8 cellular contexts compared by ENCODE assay signal in genomic region chr4:153207561-153207960, GRCh38. TPM values are rescaled to one million over a fixed set of nuclear protein-coding genes. Genes with fewer than 3 reads are reported as not detected.
DNase-seq lines count a peak whose midpoint lies in the region; ATAC-seq, FAIRE-seq and TF ChIP-seq lines count a peak whose summit lies in the region.

No MANE protein-coding gene starts in this region.

- peaks cover 5% of the 10 kb centered on the region for H3K27me3 Mint-ChIP-seq in brain

- H3K9me3 ChIP-seq in transverse colon = no peaks in the 10 kb centered on the region

- peaks cover 0 to 8% (median 0%) of the 10 kb centered on the region in 5 experiments for H3K9me3 Mint-ChIP-seq in brain

- TF ChIP-seq POLR2A in transverse colon (IDR thresholded peaks at IDR 0.05) = no peak

- DNase-seq in NCI-H1092 treated with DMSO at 0.1 percent for 48 hours (lab: John Stamatoyannopoulos, UW) (peak; percentile 3), NCI-H1092 (lab: John Stamatoyannopoulos, UW) (no peak), transverse colon (peak; percentile 70)

- peak overlapping the region; percentile 59 to 94 (median 90) for H3K27ac Mint-ChIP-seq in brain

- peaks cover 89% of the 10 kb centered on the region for H3K4me1 Mint-ChIP-seq in brain

- H3K4me1 ChIP-seq in transverse colon = peaks cover 0 to 36% (median 18%) of the 10 kb centered on the region in 4 donors

- in situ Hi-C loops in transverse colon (cut with MboI; ENCODE audit: low pct_ligation_motif_present in 1 of 4, low pct_unique_long_range_greater_than_20kb in 1 of 4, low sequenced_read_pairs in 3 of 4) = no loop called here

- WGBS in transverse colon (ENCODE audit: low coverage in 1 of 2), 2 donors = 27% methylated on average over 7 of the region's 7 CpGs; no CpG with 5 or more reads in 1 of the 2 donors

- ATAC-seq in GM18909 (IDR thresholded peaks at IDR 0.05; ENCODE audit: poor library complexity, unreplicated experiment) = no peak
- no peak for ATAC-seq in HG03196 (IDR thresholded peaks at IDR 0.05; ENCODE audit: unreplicated experiment)
- ATAC-seq in HG03521 (IDR thresholded peaks at IDR 0.05; ENCODE audit: unreplicated experiment) = no peak

- intact Hi-C loops in transverse colon (cut with DNase I; ENCODE audit: low total_unique reads) = no loop called here

- peak overlapping the region; percentile 31 to 88 (median 87) for H3K4me3 Mint-ChIP-seq in brain

- H3K27ac ChIP-seq in transverse colon = peak overlapping the region; percentile 76 to 88 (median 84)

- peak; percentile 83 for FAIRE-seq in islet of Langerhans (lab: Jason Lieb, UNC)

- no peaks in the 10 kb centered on the region for H3K36me3 ChIP-seq in transverse colon

- peaks cover 10% of the 10 kb centered on the region for H3K36me3 Mint-ChIP-seq in brain

- no peak for TF ChIP-seq EP300 in transverse colon (IDR thresholded peaks at IDR 0.05; ENCODE audit: low read depth)

- TF ChIP-seq CTCF in brain (conservative IDR thresholded peaks at IDR 0.05) (peak; percentile 43 to 45), transverse colon (IDR thresholded peaks at IDR 0.05) (peak; percentile 55 to 74 (median 60))

- H3K4me3 ChIP-seq in transverse colon = peak overlapping the region in 1 of 4 donors; percentile 49

- no peaks in the 10 kb centered on the region for H3K27me3 ChIP-seq in transverse colon

RNA-seq across cellular contexts. Expression of gene TRIM2, which starts 3.3 kb away (rescaled TPM):
- polyA plus RNA-seq in brain (ENCODE audit: insufficient read depth, low read depth, low replicate concordance) = 17.8 TPM
- 100 to 1,000 TPM in 2 of 4 donors, 10 to 100 TPM in 2; 71.8 to 124 (median 95.3) TPM for total RNA-seq in transverse colon
